ENCODE assay signal across 10 cellular contexts in the genomic region with DNA sequence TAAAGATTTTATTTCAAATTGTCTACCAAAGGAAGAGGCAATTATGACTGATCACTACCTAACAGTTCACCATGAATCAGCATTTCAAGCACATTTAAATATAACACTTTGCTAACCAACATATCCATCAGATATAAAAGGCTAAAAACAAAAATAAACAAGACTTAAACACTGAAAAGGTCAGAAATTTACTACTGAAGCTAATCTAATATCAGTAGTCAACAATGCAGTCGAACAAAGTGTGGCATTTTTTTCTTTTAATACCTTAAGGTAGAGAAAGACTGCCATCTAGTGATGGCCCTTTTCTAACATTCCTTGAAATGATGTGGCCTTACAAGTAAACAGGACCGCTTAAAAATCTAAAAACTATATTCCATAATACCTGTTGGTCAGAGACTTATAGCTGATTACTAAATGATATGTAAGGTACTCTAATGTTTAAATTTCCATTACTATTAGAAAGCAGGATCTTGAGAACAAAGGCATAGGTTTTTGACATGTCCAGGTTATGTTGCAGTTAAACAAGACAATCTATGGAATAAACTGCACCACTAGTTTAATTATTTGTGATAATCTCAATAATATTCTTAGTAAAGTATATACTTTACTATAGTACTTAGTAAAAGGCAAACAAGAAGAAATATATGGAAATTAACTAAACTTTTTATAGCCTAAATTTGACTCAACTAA.
A peak's percentile ranks its signal among the peaks of the same experiment; 100 is the strongest.
DNase-seq lines count a peak whose midpoint lies in the region; ATAC-seq, FAIRE-seq and TF ChIP-seq lines count a peak whose summit lies in the region.
"Had no signal": no experiment of that assay in that cellular context is flagged by ENCODE, and none has a peak within 500 bp of the region (broad histone marks: within the 10 kb centered on the region; RNA-seq: fewer than 3 reads in every experiment).

No MANE protein-coding gene starts in this region.

- no peaks in the 10 kb centered on the region for H3K9me3 ChIP-seq in NT2/D1 (ENCODE audit: insufficient read depth, low read length)

- DNase-seq in Calu3, result peak; percentile 43
- DNase-seq in HTR-8/SVneo (ENCODE audit: insufficient read length, low spot score), result peak; percentile 37
- peak; percentile 65 for DNase-seq in NT2/D1 (ENCODE audit: low read depth, low spot score)
- DNase-seq in dedifferentiated amniotic fluid mesenchymal stem cell (ENCODE audit: extremely low spot score), result peak; percentile 71
- DNase-seq in medulla oblongata (ENCODE audit: extremely low spot score), result peak; percentile 81
- no peak for DNase-seq in T1000 (lab: John Stamatoyannopoulos, UW)
- DNase-seq: left cardiac atrium had no signal

- no peak overlapping the region for H3K4me3 ChIP-seq in NT2/D1 (ENCODE audit: insufficient read length, low read depth)

- TF ChIP-seq CTCF in Calu3 (IDR thresholded peaks at IDR 0.05; ENCODE audit: unreplicated experiment), result peak; percentile 47

- no peaks in the 10 kb centered on the region for H3K27me3 ChIP-seq in NT2/D1 (ENCODE audit: insufficient read depth, insufficient read length)

- CTCF ChIA-PET in Calu3 (lab: Charles Lee), result interaction anchor here (0.6 to 0.7 kb wide), 2 partner anchors 595 to 1215 kb away, joined by 4 to 5 read pairs; no protein-coding TSS in a partner anchor

- no peak overlapping the region for H3K9ac ChIP-seq in NT2/D1 (ENCODE audit: insufficient read length, low read depth)

- no peak for FAIRE-seq in HTR-8/SVneo (lab: Jason Lieb, UNC)

- H3K9me3 Mint-ChIP-seq in Calu3 (ENCODE audit: low read depth, unreplicated experiment), result no peaks in the 10 kb centered on the region
- H3K9me3 Mint-ChIP-seq in activated T-helper 17 cell treated with anti-CD3 and anti-CD28 coated beads, Interleukin-2, amount 50 U/mL, for 72 hours, result no peaks in the 10 kb centered on the region
- H3K9me3 Mint-ChIP-seq: IgD-negative memory B cell had no signal

- no peaks in the 10 kb centered on the region for H3K36me3 ChIP-seq in NT2/D1 (ENCODE audit: insufficient read depth, insufficient read length, low read length)

- no peak for ATAC-seq in GM18870 (IDR thresholded peaks at IDR 0.05; ENCODE audit: unreplicated experiment)
- ATAC-seq in activated T-helper 17 cell treated with anti-CD3 and anti-CD28 coated beads, Interleukin-2, amount 50 U/mL, for 72 hours (replicated peaks), result no peak

- no peaks in the 10 kb centered on the region for H3K36me3 Mint-ChIP-seq in Calu3 (ENCODE audit: insufficient read depth, unreplicated experiment)
- no peaks in the 10 kb centered on the region for H3K36me3 Mint-ChIP-seq in activated T-helper 17 cell treated with anti-CD3 and anti-CD28 coated beads, Interleukin-2, amount 50 U/mL, for 72 hours (ENCODE audit: low read depth)
- H3K36me3 Mint-ChIP-seq: IgD-negative memory B cell had no signal

- no peak overlapping the region for H3K27ac Mint-ChIP-seq in Calu3 (ENCODE audit: unreplicated experiment)
- no peak overlapping the region for H3K27ac Mint-ChIP-seq in activated T-helper 17 cell treated with anti-CD3 and anti-CD28 coated beads, Interleukin-2, amount 50 U/mL, for 72 hours
- H3K27ac Mint-ChIP-seq: IgD-negative memory B cell had no signal

- no peaks in the 10 kb centered on the region for H3K27me3 Mint-ChIP-seq in Calu3 (ENCODE audit: unreplicated experiment)
- H3K27me3 Mint-ChIP-seq in activated T-helper 17 cell treated with anti-CD3 and anti-CD28 coated beads, Interleukin-2, amount 50 U/mL, for 72 hours, result no peaks in the 10 kb centered on the region
- H3K27me3 Mint-ChIP-seq: IgD-negative memory B cell had no signal

- no peak overlapping the region for H3K4me3 Mint-ChIP-seq in Calu3 (ENCODE audit: low read depth, unreplicated experiment)
- no peak overlapping the region for H3K4me3 Mint-ChIP-seq in activated T-helper 17 cell treated with anti-CD3 and anti-CD28 coated beads, Interleukin-2, amount 50 U/mL, for 72 hours
- H3K4me3 Mint-ChIP-seq: IgD-negative memory B cell had no signal

- intact Hi-C loops in Calu3 (cut with micrococcal nuclease; ENCODE audit: unreplicated experiment), result loop anchor here (2.0 to 10.0 kb wide), 5 partner anchors 139 to 824 kb away; no protein-coding TSS in a partner anchor

- H3K4me1 ChIP-seq in NT2/D1 (ENCODE audit: insufficient read depth, insufficient read length), result no peaks in the 10 kb centered on the region

- no peaks in the 10 kb centered on the region for H3K4me1 Mint-ChIP-seq in Calu3 (ENCODE audit: low read depth, unreplicated experiment)
- no peaks in the 10 kb centered on the region for H3K4me1 Mint-ChIP-seq in activated T-helper 17 cell treated with anti-CD3 and anti-CD28 coated beads, Interleukin-2, amount 50 U/mL, for 72 hours

- no TSS peak for BruUV-seq in Calu3 (replicated peaks; lab: Mats Ljungman, UMichigan)
